In genomic region chr13:42041017-42041683, GRCh38 we compare ENCODE assay signal across 8 cellular contexts. TPM values are rescaled to one million over a fixed set of nuclear protein-coding genes. Genes with fewer than 3 reads are reported as not detected.
DNase-seq lines count a peak whose midpoint lies in the region; ATAC-seq and TF ChIP-seq lines count a peak whose summit lies in the region.

No MANE protein-coding gene starts in this region.

- WGBS in HUES64, result under 1% methylated on average over 57 of the region's 58 CpGs

- in situ Hi-C loops in brain microvascular endothelial cell (cut with HindIII; ENCODE audit: low pct_ligation_motif_present, low sequenced_read_pairs), result no loop called here

- no peaks in the 10 kb centered on the region for H3K36me3 ChIP-seq in HUES64 (ENCODE audit: insufficient read depth, low read length)
- H3K36me3 ChIP-seq in brain microvascular endothelial cell (replicated peaks), result no peaks in the 10 kb centered on the region
- H3K36me3 ChIP-seq in iPS-20b (ENCODE audit: insufficient read depth, low read depth, low read length), result no peaks in the 10 kb centered on the region
- no peaks in the 10 kb centered on the region for H3K36me3 ChIP-seq in skeletal muscle satellite cell (ENCODE audit: insufficient read depth, low read length)

- H3K9ac ChIP-seq in HUES64 (ENCODE audit: low read depth, low read length), result peak overlapping the region; percentile 85
- H3K9ac ChIP-seq in iPS-20b (ENCODE audit: low read depth, low read length), result peak overlapping the region; percentile 82; the same call in 1 of the 2 replicates
- peak overlapping the region; percentile 86 for H3K9ac ChIP-seq in skeletal muscle satellite cell (ENCODE audit: low read depth, low read length)

- peak overlapping the region; percentile 88 for H3K4me3 ChIP-seq in HUES64 (ENCODE audit: low read length)
- peak overlapping the region; percentile 79 for H3K4me3 ChIP-seq in brain microvascular endothelial cell (ENCODE audit: low read depth, low read length)
- peak overlapping the region; percentile 94 for H3K4me3 ChIP-seq in iPS-20b (ENCODE audit: low read length)
- H3K4me3 ChIP-seq in skeletal muscle satellite cell (ENCODE audit: low read length), result peak overlapping the region; percentile 94

- peak overlapping the region; percentile 41; the same call in 1 of the 2 replicates for H3K27ac ChIP-seq in HUES64 (ENCODE audit: low read depth, low read length)
- peak overlapping the region; percentile 97 for H3K27ac ChIP-seq in brain microvascular endothelial cell
- no peak overlapping the region for H3K27ac ChIP-seq in iPS-20b (ENCODE audit: low read length)

- H3K27me3 ChIP-seq in HUES64 (ENCODE audit: insufficient read depth, low read length) (peaks cover 76% of the 10 kb centered on the region), brain microvascular endothelial cell (replicated peaks) (no peaks in the 10 kb centered on the region), iPS-20b (ENCODE audit: insufficient read depth, low read length) (peaks cover 80% of the 10 kb centered on the region), skeletal muscle satellite cell (ENCODE audit: control insufficient read depth, insufficient read depth, low read length) (no peaks in the 10 kb centered on the region)

- peak overlapping the region; percentile 98 for H3K4me2 ChIP-seq in skeletal muscle satellite cell (ENCODE audit: low read length)

- TF ChIP-seq CTCF in GM20000 (IDR thresholded peaks at IDR 0.05; ENCODE audit: extremely low read depth, missing control alignments) (no peak), brain microvascular endothelial cell (IDR thresholded peaks at IDR 0.05; ENCODE audit: low read depth, low read length, missing control alignments) (no peak)

- peak; percentile 52 for ATAC-seq in SK-N-SH treated with all-trans-retinoic acid at 6 μM for 48 hours

- DNase-seq in DMS53 (lab: John Stamatoyannopoulos, UW), result peak; percentile 77
- peak; percentile 56 for DNase-seq in GM20000 (ENCODE audit: low spot score)
- DNase-seq in brain microvascular endothelial cell, result peak; percentile 16
- no peak for DNase-seq in NK-92 treated with Interleukin-12 subunit alpha and Interleukin-12 subunit beta, amount 100 ng/mL, for 24 hours (lab: John Stamatoyannopoulos, UW)

- H3K4me1 ChIP-seq in HUES64 (ENCODE audit: insufficient read depth, low read length) (peaks cover 8% of the 10 kb centered on the region; the same call in 1 of the 2 replicates), iPS-20b (ENCODE audit: insufficient read depth, low read length) (peaks cover 4% of the 10 kb centered on the region; the same call in 1 of the 2 replicates), skeletal muscle satellite cell (ENCODE audit: control insufficient read depth, insufficient read depth, low read length) (peaks cover 19% of the 10 kb centered on the region)

- H3K9me3 ChIP-seq in HUES64 (ENCODE audit: insufficient read depth, low read depth, low read length), result peaks cover 1% of the 10 kb centered on the region; the same call in 1 of the 2 replicates
- H3K9me3 ChIP-seq in iPS-20b (ENCODE audit: insufficient read depth, low read depth, low read length), result 0 out of 2 replicates have a peak, but pooled peaks cover 2% of the 10 kb centered on the region
- H3K9me3 ChIP-seq in skeletal muscle satellite cell (replicated peaks; ENCODE audit: low read length), result no peaks in the 10 kb centered on the region

TF ChIP-seq in SK-N-SH treated with all-trans-retinoic acid at 6 μM for 48 hours, 23 proteins besides CTCF, POLR2A, EP300 and RAD21:
- TF ChIP-seq RARB (CRISPR knock-in tag; IDR thresholded peaks at IDR 0.05), result no peak
- TF ChIP-seq ZNF70 (CRISPR knock-in tag; IDR thresholded peaks at IDR 0.05), result no peak
- no peak for TF ChIP-seq TOX (CRISPR knock-in tag; IDR thresholded peaks at IDR 0.05; ENCODE audit: borderline replicate concordance)
- TF ChIP-seq ZFP30 (CRISPR knock-in tag; IDR thresholded peaks at IDR 0.05), result no peak
- TF ChIP-seq GLIS3 (CRISPR knock-in tag; IDR thresholded peaks at IDR 0.05), result no peak
- TF ChIP-seq ARNTL (CRISPR knock-in tag; IDR thresholded peaks at IDR 0.05; ENCODE audit: borderline replicate concordance, low read depth), result no peak
- no peak for TF ChIP-seq POU6F1 (CRISPR knock-in tag; IDR thresholded peaks at IDR 0.05; ENCODE audit: borderline replicate concordance, low read depth)
- TF ChIP-seq ESRRG (CRISPR knock-in tag; IDR thresholded peaks at IDR 0.05), result no peak
- no peak for TF ChIP-seq CSRNP3 (CRISPR knock-in tag; IDR thresholded peaks at IDR 0.05)
- TF ChIP-seq CREB5 (CRISPR knock-in tag; IDR thresholded peaks at IDR 0.05; ENCODE audit: low read depth), result no peak
- TF ChIP-seq ZC3H10 (CRISPR knock-in tag; IDR thresholded peaks at IDR 0.05), result no peak
- no peak for TF ChIP-seq TSHZ2 (CRISPR knock-in tag; IDR thresholded peaks at IDR 0.05)
- TF ChIP-seq SNAI2 (CRISPR knock-in tag; IDR thresholded peaks at IDR 0.05), result no peak
- no peak for TF ChIP-seq CSDC2 (CRISPR knock-in tag; IDR thresholded peaks at IDR 0.05)

RNA-seq across cellular contexts. Expression of gene DGKH, which starts 7.3 kb away (rescaled TPM):
- polyA plus RNA-seq in HUES64 (2013, experiment 1 of 2), result 1.5 TPM
- 2.0 TPM for polyA plus RNA-seq in HUES64 (2013, experiment 2 of 2)
- 6.3 and 7.1 TPM in 2 replicates for total RNA-seq in skeletal muscle satellite cell (2012; rRNA removed)
